ENCODE assay signal across 9 cellular contexts in the genomic region with DNA sequence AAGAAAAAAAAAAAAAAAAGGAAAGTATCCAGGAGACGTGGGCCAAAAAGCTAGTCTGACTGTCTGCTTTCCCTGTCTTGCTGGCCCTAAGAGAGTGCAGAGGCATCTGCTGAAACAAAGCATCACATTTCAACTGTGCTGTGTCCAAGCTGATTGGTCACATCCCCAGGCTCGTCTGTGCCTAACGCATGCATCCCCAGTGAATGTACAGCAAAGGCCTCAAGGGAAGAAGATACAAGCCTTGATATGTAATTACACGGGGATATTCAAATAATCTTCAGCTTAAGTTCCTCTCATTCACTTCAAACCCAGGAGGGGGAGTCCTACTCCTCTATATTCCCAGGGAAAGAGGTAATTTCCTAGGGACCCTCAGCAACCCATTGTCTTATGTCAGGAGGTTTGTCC. TPM values are rescaled to one million over a fixed set of nuclear protein-coding genes. Genes with fewer than 3 reads are reported as not detected.
A peak's percentile ranks its signal among the peaks of the same experiment; 100 is the strongest.
DNase-seq lines count a peak whose midpoint lies in the region; ATAC-seq, FAIRE-seq and TF ChIP-seq lines count a peak whose summit lies in the region.
"Had no signal": no experiment of that assay in that cellular context is flagged by ENCODE, and none has a peak within 500 bp of the region (broad histone marks: within the 10 kb centered on the region; RNA-seq: fewer than 3 reads in every experiment).

No MANE protein-coding gene starts in this region.

- no peak for TF ChIP-seq POLR2A in A549 (IDR thresholded peaks at IDR 0.05; ENCODE audit: low read length)

- TF ChIP-seq RAD21 in A549 (conservative IDR thresholded peaks at IDR 0.05 in 1 of 2, IDR thresholded peaks at IDR 0.05 in 1 of 2), result peak; percentile 28 to 37; a peak in 3 of 5 replicates

- WGBS in A549 (ENCODE audit: missing lambda C conversion rate), result 55% methylated on average over 4 of the region's 4 CpGs

- POLR2A ChIA-PET in A549 (lab: Yijun Ruan, JAX), result no interaction called here

- no peak for TF ChIP-seq EP300 in A549 (IDR thresholded peaks at IDR 0.05)

- no peaks in the 10 kb centered on the region for H3K9me3 ChIP-seq in A549

- no peak overlapping the region for H3K4me3 ChIP-seq in A549
- H3K4me3 ChIP-seq in epithelial cell of proximal tubule (ENCODE audit: low read depth, low read length), result no peak overlapping the region

- TF ChIP-seq CTCF in A549 (IDR thresholded peaks at IDR 0.05) (peak; percentile 21; the same call in 1 of the 3 replicates), epithelial cell of proximal tubule (conservative IDR thresholded peaks at IDR 0.05; ENCODE audit: low read depth, low read length) (peak; percentile 40)

- intact Hi-C loops in posterior cingulate gyrus (cut with DNase I), result loop anchor here (5.0 kb wide), 1 partner anchor 124 kb away; no protein-coding TSS in a partner anchor

- DNase-seq in A549 (ENCODE audit: low read depth in 1 of 2, low spot score in 1 of 2) (no peak), ELF-1 (ENCODE audit: low read depth, low spot score) (peak; percentile 70), NCI-H524 treated with DMSO at 0.1 percent for 48 hours (lab: John Stamatoyannopoulos, UW) (peak; percentile 49), epithelial cell of proximal tubule (ENCODE audit: low read depth) (no peak), posterior cingulate gyrus (no peak), inferior parietal cortex (ENCODE audit: extremely low spot score) (no peak)

- H3K27ac ChIP-seq in A549, result no peak overlapping the region
- H3K27ac ChIP-seq: epithelial cell of prostate had no signal

- CTCF ChIA-PET in A549 (lab: Yijun Ruan, JAX), result interaction anchor here (5.3 kb wide), 1 partner anchor 145 kb away, joined by 29 read pairs; no protein-coding TSS in a partner anchor

- no peaks in the 10 kb centered on the region for H3K4me1 ChIP-seq in A549

- H3K4me2 ChIP-seq in A549, result no peak overlapping the region

- ATAC-seq in A549 (no peak), GM18870 (IDR thresholded peaks at IDR 0.05; ENCODE audit: unreplicated experiment) (no peak), GM21390 (IDR thresholded peaks at IDR 0.05; ENCODE audit: unreplicated experiment) (no peak)

- FAIRE-seq in A549 (lab: Jason Lieb, UNC), result no peak

TF ChIP-seq in A549, 52 proteins besides CTCF, POLR2A, EP300 and RAD21:
- TF ChIP-seq CHD2 (IDR thresholded peaks at IDR 0.05; ENCODE audit: low read length, partially characterized antibody), result no peak
TF ChIP-seq in A549: peak in this region for 0.

RNA-seq across cellular contexts. Expression of a gene that starts 5.4 kb away (rescaled TPM):
- polyA plus RNA-seq in A549 (2011; rRNA removed), result 3.8 and 4.8 TPM in 2 replicates
- 1.2 and 1.6 TPM in 2 replicates for polyA plus RNA-seq in A549 (2012; cell fraction: cytosol; rRNA removed)
- 4.0 and 5.9 TPM in 2 replicates for polyA plus RNA-seq in A549 (2012; cell fraction: nucleus; rRNA removed)
- 0.45 to 0.77 TPM (median 0.58 TPM) in 3 replicates for polyA plus RNA-seq in A549 (2017; fragmentation: RNase III; extraction: RNeasy Plus Mini Kit Qiagen cat#74134 plus additional on column Dnase treatment)
- 24.2 and 31.8 TPM in 2 replicates for polyA minus RNA-seq in A549 (2011; rRNA and poly(A)+ RNA removed)
- total RNA-seq in epithelial cell of proximal tubule, result 1.5 and 7.8 TPM in 2 replicates

Comparison
In these comparisons a context has a peak if more than half of its experiments do, and no peak if none do; other contexts are left out.
1. DNase-seq: peak in ELF-1 (single experiment) and NCI-H524 treated with DMSO at 0.1 percent for 48 hours (single experiment); none in A549 (0 of 2), epithelial cell of proximal tubule (single experiment), posterior cingulate gyrus (0 of 10) and inferior parietal cortex (single experiment).